ENCODE assay signal across 12 cellular contexts in the genomic region with DNA sequence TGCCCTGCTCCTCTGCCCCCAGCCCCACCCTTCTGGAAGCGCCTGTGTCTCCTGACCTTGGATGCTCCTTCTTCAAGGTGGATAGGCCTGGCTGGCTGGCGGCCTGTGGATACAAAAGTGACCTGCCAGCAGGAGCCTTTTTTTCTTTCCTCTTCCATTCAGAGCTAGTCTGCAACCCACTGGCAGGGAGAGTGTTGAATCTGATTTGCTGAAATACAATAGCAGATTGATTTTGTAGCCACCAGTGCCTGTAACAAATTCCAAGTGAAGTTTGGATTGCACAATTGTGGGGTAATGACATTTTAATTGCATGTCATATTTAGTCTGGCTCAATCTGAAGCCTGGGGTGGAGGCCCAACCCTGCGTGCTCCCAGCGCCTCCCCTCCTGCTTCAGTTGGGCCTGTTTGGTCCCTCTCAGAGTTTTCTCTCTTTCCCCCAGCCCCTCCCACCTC.
DNase-seq lines count a peak whose midpoint lies in the region; ATAC-seq and TF ChIP-seq lines count a peak whose summit lies in the region.
"Had no signal": no experiment of that assay in that cellular context is flagged by ENCODE, and none has a peak within 500 bp of the region (broad histone marks: within the 10 kb centered on the region; RNA-seq: fewer than 3 reads in every experiment).

No MANE protein-coding gene starts in this region.

- TF ChIP-seq CTCF in MCF 10A (IDR thresholded peaks at IDR 0.05; ENCODE audit: unreplicated experiment) (no peak), mammary epithelial cell (conservative IDR thresholded peaks at IDR 0.05 in 1 of 2, IDR thresholded peaks at IDR 0.05 in 1 of 2; ENCODE audit: extremely low read depth in 1 of 2, insufficient read depth in 1 of 2, low read depth in 1 of 2, low read length in 2 of 2) (no peak), WTC11 (IDR thresholded peaks at IDR 0.05) (no peak), transverse colon (IDR thresholded peaks at IDR 0.05) (no peak)

- no peak overlapping the region for H3K4me3 Mint-ChIP-seq in MCF 10A (ENCODE audit: unreplicated experiment)
- no peak overlapping the region for H3K4me3 Mint-ChIP-seq in WTC11

- H3K27me3 ChIP-seq in mammary epithelial cell (ENCODE audit: insufficient read depth, low read length) (no peaks in the 10 kb centered on the region), right cardiac atrium (ENCODE audit: control insufficient read depth, insufficient read depth) (no peaks in the 10 kb centered on the region), transverse colon (no peaks in the 10 kb centered on the region)

- DNase-seq in MCF 10A (ENCODE audit: unreplicated experiment) = peak; percentile 22
- no peak for DNase-seq in mammary epithelial cell
- no peak for DNase-seq in WTC11 (ENCODE audit: low spot score)
- DNase-seq in right cardiac atrium = peak; percentile 52 to 86 (median 75)
- DNase-seq in transverse colon = peak; percentile 28
- DNase-seq in activated gamma-delta T cell treated with Interleukin-2 at 50 U/mL for 16 hours = no peak
- DNase-seq: activated CD4-positive, CD25-positive, alpha-beta regulatory T cell; dermis blood vessel endothelial cell had no signal

- no peak for TF ChIP-seq POLR2A in transverse colon (IDR thresholded peaks at IDR 0.05)

- no peaks in the 10 kb centered on the region for H3K4me1 ChIP-seq in mammary epithelial cell (ENCODE audit: insufficient read depth, low read length)
- H3K4me1 ChIP-seq in right cardiac atrium (ENCODE audit: control insufficient read depth, insufficient read depth, low read length) = no peaks in the 10 kb centered on the region
- H3K4me1 ChIP-seq in transverse colon = peaks cover 0 to 13% (median 4%) of the 10 kb centered on the region in 4 donors

- intact Hi-C loops in MCF 10A (cut with micrococcal nuclease) (no loop called here), mammary epithelial cell (cut with micrococcal nuclease) (no loop called here), right cardiac atrium (cut with DNase I) (no loop called here), transverse colon (cut with DNase I; ENCODE audit: low total_unique reads) (no loop called here)

- CTCF ChIA-PET in MCF 10A (lab: Yijun Ruan, JAX) (interaction anchor here (1.0 kb wide), 1 partner anchor 321 kb away, joined by 4 read pairs; no protein-coding TSS in a partner anchor), mammary epithelial cell (lab: Charles Lee; ENCODE audit: low non-redundant PET) (no interaction called here), WTC11 (lab: Charles Lee) (interaction anchor here (1.5 kb wide), 1 partner anchor 76 kb away, joined by 6 read pairs; no protein-coding TSS in a partner anchor)

- WGBS in mammary epithelial cell (ENCODE audit: low coverage, missing lambda C conversion rate) = 15% methylated on average over 4 of the region's 4 CpGs
- 68% methylated on average over 4 of the region's 4 CpGs for WGBS in right cardiac atrium
- 50% methylated on average over 4 of the region's 4 CpGs; no CpG with 5 or more reads in 1 of the 2 donors for WGBS in transverse colon (ENCODE audit: low coverage in 1 of 2), 2 donors

- BruUV-seq in MCF 10A (replicated peaks; lab: Mats Ljungman, UMichigan) = no TSS peak
- no TSS peak for BruUV-seq in mammary epithelial cell (replicated peaks; lab: Mats Ljungman, UMichigan)

- dilution Hi-C loops in mammary epithelial cell (cut with HindIII; ENCODE audit: low sequenced_read_pairs) = no loop called here

- H3K9ac ChIP-seq in mammary epithelial cell (ENCODE audit: insufficient read depth, low read length) = no peak overlapping the region

- H3K4me3 ChIP-seq in mammary epithelial cell (replicated peaks in 1 of 3; ENCODE audit: insufficient read depth in 1 of 3, low read depth in 2 of 3, low read length in 3 of 3) (no peak overlapping the region), right cardiac atrium (ENCODE audit: low read length) (no peak overlapping the region), transverse colon (no peak overlapping the region)

- H3K27ac Mint-ChIP-seq in MCF 10A (ENCODE audit: low read depth, unreplicated experiment) = no peak overlapping the region
- no peak overlapping the region for H3K27ac Mint-ChIP-seq in WTC11

- H3K9me3 Mint-ChIP-seq in MCF 10A (ENCODE audit: unreplicated experiment) (no peaks in the 10 kb centered on the region), WTC11 (no peaks in the 10 kb centered on the region)

- H3K27ac ChIP-seq in mammary epithelial cell (ENCODE audit: insufficient read depth, low read depth, low read length) (no peak overlapping the region), right cardiac atrium (ENCODE audit: low read length) (no peak overlapping the region), transverse colon (no peak overlapping the region)
- H3K27ac ChIP-seq: neutrophil had no signal

- no peaks in the 10 kb centered on the region for H4K20me1 ChIP-seq in mammary epithelial cell (ENCODE audit: insufficient read depth, low read length)

- no peak for TF ChIP-seq EP300 in transverse colon (IDR thresholded peaks at IDR 0.05; ENCODE audit: low read depth)

- in situ Hi-C loops in mammary epithelial cell (cut with MboI; ENCODE audit: low sequenced_read_pairs in 2 of 2) (no loop called here), transverse colon (cut with MboI; ENCODE audit: low pct_ligation_motif_present in 1 of 4, low pct_unique_long_range_greater_than_20kb in 1 of 4, low sequenced_read_pairs in 3 of 4) (no loop called here)

- H3K36me3 Mint-ChIP-seq in MCF 10A (ENCODE audit: insufficient read depth, unreplicated experiment) (no peaks in the 10 kb centered on the region), WTC11 (no peaks in the 10 kb centered on the region)

- H3K27me3 Mint-ChIP-seq in MCF 10A (ENCODE audit: insufficient read depth, unreplicated experiment) = peaks cover 36% of the 10 kb centered on the region
- no peaks in the 10 kb centered on the region; the same call in none of the 2 replicates for H3K27me3 Mint-ChIP-seq in WTC11 (ENCODE audit: low read depth)

- H3K4me1 Mint-ChIP-seq in MCF 10A (ENCODE audit: insufficient read depth, unreplicated experiment) (peaks cover 7% of the 10 kb centered on the region), WTC11 (peaks cover 60% of the 10 kb centered on the region)

- H3K9me3 ChIP-seq in mammary epithelial cell (replicated peaks; ENCODE audit: insufficient read depth, low read length) = no peaks in the 10 kb centered on the region
- H3K9me3 ChIP-seq in right cardiac atrium (ENCODE audit: control insufficient read depth, low read length) = no peaks in the 10 kb centered on the region
- no peaks in the 10 kb centered on the region for H3K9me3 ChIP-seq in transverse colon
- H3K9me3 ChIP-seq: neutrophil had no signal

- no peak overlapping the region for H2AFZ ChIP-seq in mammary epithelial cell (ENCODE audit: low read depth, low read length)

- no peaks in the 10 kb centered on the region for H3K79me2 ChIP-seq in mammary epithelial cell (ENCODE audit: insufficient read depth, low read length)

- POLR2A ChIA-PET in MCF 10A (lab: Yijun Ruan, JAX) (no interaction called here), WTC11 (lab: Charles Lee) (no interaction called here)

- no peaks in the 10 kb centered on the region for H3K36me3 ChIP-seq in mammary epithelial cell (ENCODE audit: insufficient read depth, low read length)
- no peaks in the 10 kb centered on the region for H3K36me3 ChIP-seq in transverse colon
- H3K36me3 ChIP-seq: neutrophil had no signal

- ATAC-seq in WTC11 = peak; percentile 63
- peak; percentile 68 to 80 for ATAC-seq in right cardiac atrium
- ATAC-seq in HG02981 (IDR thresholded peaks at IDR 0.05; ENCODE audit: unreplicated experiment) = no peak
- no peak for ATAC-seq in GM21619 (IDR thresholded peaks at IDR 0.05; ENCODE audit: unreplicated experiment)
- ATAC-seq: SK-N-SH treated with all-trans-retinoic acid at 6 μM for 48 hours had no signal

- no peak overlapping the region for H3K4me2 ChIP-seq in mammary epithelial cell (ENCODE audit: insufficient read depth, low read depth, low read length)

TF ChIP-seq in WTC11, 78 proteins besides CTCF, POLR2A, EP300 and RAD21:
- TF ChIP-seq JAZF1 (CRISPR knock-in tag; IDR thresholded peaks at IDR 0.05) (no peak), ZBTB21 (CRISPR knock-in tag; IDR thresholded peaks at IDR 0.05; ENCODE audit: borderline replicate concordance) (0 out of 2 replicates have a peak, but pooled peaks have one; percentile 25), ESRRA (CRISPR knock-in tag; IDR thresholded peaks at IDR 0.05; ENCODE audit: borderline replicate concordance) (peak; percentile 80; the same call in 1 of the 2 replicates), NR2C2 (CRISPR knock-in tag; IDR thresholded peaks at IDR 0.05) (no peak)

Comparison
In these comparisons a context has a peak if more than half of its experiments do, and no peak if none do; other contexts are left out.
1. DNase-seq: peak in MCF 10A (single experiment), right cardiac atrium (3 of 3) and transverse colon (single experiment); none in mammary epithelial cell (single experiment), WTC11 (single experiment) and activated gamma-delta T cell treated with Interleukin-2 at 50 U/mL for 16 hours (single experiment).
2. ATAC-seq: peak in WTC11 (single experiment) and right cardiac atrium (2 of 2); none in HG02981 (single experiment) and GM21619 (single experiment).